14 cellular contexts compared by ENCODE assay signal in genomic region chr2:240868286-240869108, GRCh38. TPM values are rescaled to one million over a fixed set of nuclear protein-coding genes. Genes with fewer than 3 reads are reported as not detected.
A peak's percentile ranks its signal among the peaks of the same experiment; 100 is the strongest.
DNase-seq lines count a peak whose midpoint lies in the region; ATAC-seq, FAIRE-seq and TF ChIP-seq lines count a peak whose summit lies in the region.
"Had no signal": no experiment of that assay in that cellular context is flagged by ENCODE, and none has a peak within 500 bp of the region (broad histone marks: within the 10 kb centered on the region; RNA-seq: fewer than 3 reads in every experiment).

Gene AGXT (plus strand): TSS chr2:240868824. CDS start chr2:240868866, 42 bp downstream.

- H3K14ac ChIP-seq in IMR-90 (replicated peaks; ENCODE audit: low read depth, low read length): no peak within 1 kb of the TSS

- dilution Hi-C loops in IMR-90 (cut with HindIII; ENCODE audit: low sequenced_read_pairs, unreplicated experiment): no loop called here

- H3K56ac ChIP-seq in IMR-90 (ENCODE audit: extremely low read depth, insufficient read depth, low read length): no peak within 1 kb of the TSS

- peak; percentile 10 for DNase-seq in IMR-90
- DNase-seq in NCI-H510A (lab: John Stamatoyannopoulos, UW): peak; percentile 54
- DNase-seq in choroid plexus epithelial cell (ENCODE audit: low read depth): peak; percentile 71
- peak; percentile 80 for DNase-seq in osteoblast (ENCODE audit: insufficient read length, low spot score, missing footprints)
- DNase-seq in H54 (ENCODE audit: insufficient read length, low spot score): no peak
- DNase-seq in activated naive CD4-positive, alpha-beta T cell (lab: John Stamatoyannopoulos, UW): no peak
- DNase-seq in HFFc6: no peak
- DNase-seq: anterior cingulate cortex, MM.1S had no signal

- no peaks in the 10 kb centered on the region for H3K79me2 ChIP-seq in osteoblast (ENCODE audit: insufficient read depth, low read length)

- H3K79me1 ChIP-seq in IMR-90 (ENCODE audit: low read depth in 1 of 2, low read length in 2 of 2): no peaks in the 10 kb centered on the region

- TF ChIP-seq RAD21 in IMR-90 (IDR thresholded peaks at IDR 0.05; ENCODE audit: low read length): no peak

- H3K36me3 Mint-ChIP-seq in HFFc6 (ENCODE audit: low read depth): no peaks in the 10 kb centered on the region
- H3K36me3 Mint-ChIP-seq: mesothelial cell of epicardium had no signal

- peak within 1 kb of the TSS; percentile 42 for H2AK9ac ChIP-seq in IMR-90 (replicated peaks; ENCODE audit: low read depth, low read length, poor library complexity)

- no peak for FAIRE-seq in H54 (lab: Jason Lieb, UNC)

- H3K4me1 ChIP-seq in IMR-90 (ENCODE audit: control insufficient read depth, insufficient read depth, low read length): no peaks in the 10 kb centered on the region; the same call in 1 of the 2 replicates
- H3K4me1 ChIP-seq in osteoblast (ENCODE audit: insufficient read depth, low read length): no peaks in the 10 kb centered on the region

- no peak within 1 kb of the TSS for H3K9ac ChIP-seq in IMR-90 (ENCODE audit: low read depth, low read length)

- POLR2A ChIA-PET in IMR-90 (lab: Charles Lee; ENCODE audit: unreplicated experiment): no interaction called here

- H3K27me3 ChIP-seq in IMR-90 (ENCODE audit: control insufficient read depth, insufficient read depth, low read length) (peaks cover 54% of the 10 kb centered on the region), osteoblast (ENCODE audit: insufficient read depth, low read length) (peaks cover 16% of the 10 kb centered on the region)

- no peaks in the 10 kb centered on the region for H3K9me3 ChIP-seq in IMR-90 (ENCODE audit: control insufficient read depth, insufficient read depth, low read length)
- no peaks in the 10 kb centered on the region for H3K9me3 ChIP-seq in osteoblast (ENCODE audit: low read depth, low read length)

- no peaks in the 10 kb centered on the region for H3K9me1 ChIP-seq in IMR-90 (ENCODE audit: insufficient read depth, low read length)

- no peak for TF ChIP-seq CTCF in IMR-90 (conservative IDR thresholded peaks at IDR 0.05; ENCODE audit: low read depth, low read length)
- no peak for TF ChIP-seq CTCF in choroid plexus epithelial cell (conservative IDR thresholded peaks at IDR 0.05; ENCODE audit: low read depth, low read length)
- TF ChIP-seq CTCF in osteoblast (IDR thresholded peaks at IDR 0.05; ENCODE audit: extremely low read depth, low read depth, low read length): no peak
- TF ChIP-seq CTCF in HFFc6 (IDR thresholded peaks at IDR 0.05): no peak

- no peak within 1 kb of the TSS for H4K5ac ChIP-seq in IMR-90 (ENCODE audit: low read depth, low read length)

- no peak within 1 kb of the TSS for H3K27ac Mint-ChIP-seq in HFFc6
- H3K27ac Mint-ChIP-seq: mesothelial cell of epicardium had no signal

- in situ Hi-C loops in IMR-90 (cut with MboI; ENCODE audit: low sequenced_read_pairs): loop anchor here (25.0 kb wide), 1 partner anchor 794 kb away; no protein-coding TSS in a partner anchor

- H4K20me1 ChIP-seq in IMR-90 (ENCODE audit: insufficient read depth, low read length) (no peaks in the 10 kb centered on the region), osteoblast (ENCODE audit: insufficient read depth, low read length) (no peaks in the 10 kb centered on the region)

- H2AFZ ChIP-seq in IMR-90 (replicated peaks; ENCODE audit: low read length, poor library complexity): no peak within 1 kb of the TSS
- no peak within 1 kb of the TSS for H2AFZ ChIP-seq in osteoblast (ENCODE audit: low read length)

- H3K27ac ChIP-seq in IMR-90 (ENCODE audit: insufficient read depth, low read length): no peak within 1 kb of the TSS
- no peak within 1 kb of the TSS for H3K27ac ChIP-seq in osteoblast (ENCODE audit: low read depth, low read length)

- 29% methylated on average over 6 of the region's 21 CpGs; no CpG with 5 or more reads in 1 of the 2 experiments for WGBS in IMR-90 (ENCODE audit: extremely low coverage in 2 of 2, insufficient read length in 1 of 2), 2 experiments

- TF ChIP-seq POLR2A in IMR-90 (IDR thresholded peaks at IDR 0.05; ENCODE audit: low read depth, low read length) (no peak), H54 (IDR thresholded peaks at IDR 0.05; ENCODE audit: low read depth, low read length) (no peak)

- CTCF ChIA-PET in IMR-90 (lab: Yijun Ruan, JAX): no interaction called here

- no peak within 1 kb of the TSS for H2BK20ac ChIP-seq in IMR-90 (ENCODE audit: low read depth, low read length)

- H3K27me3 Mint-ChIP-seq in HFFc6 (ENCODE audit: insufficient read depth): peaks cover 49% of the 10 kb centered on the region

- H3K4me1 Mint-ChIP-seq in HFFc6 (ENCODE audit: low read depth): no peaks in the 10 kb centered on the region
- H3K4me1 Mint-ChIP-seq: mesothelial cell of epicardium had no signal

- no peak within 1 kb of the TSS for H3K4me3 Mint-ChIP-seq in HFFc6
- H3K4me3 Mint-ChIP-seq: mesothelial cell of epicardium had no signal

- H4K91ac ChIP-seq in IMR-90 (ENCODE audit: insufficient read depth, low read depth, low read length): no peak within 1 kb of the TSS

- H3K9me3 Mint-ChIP-seq in HFFc6: no peaks in the 10 kb centered on the region
- H3K9me3 Mint-ChIP-seq: mesothelial cell of epicardium had no signal

- no peak for ATAC-seq in IMR-90 (ENCODE audit: low read depth)
- ATAC-seq in GM18520 (IDR thresholded peaks at IDR 0.05; ENCODE audit: unreplicated experiment): no peak

- H4K8ac ChIP-seq in IMR-90 (ENCODE audit: low read depth in 2 of 2, low read length in 2 of 2): no peak within 1 kb of the TSS

- H3K36me3 ChIP-seq in IMR-90 (ENCODE audit: control insufficient read depth, insufficient read depth, low read length): no peaks in the 10 kb centered on the region
- H3K36me3 ChIP-seq in osteoblast (ENCODE audit: insufficient read depth, low read length): no peaks in the 10 kb centered on the region

- no peak within 1 kb of the TSS for H3K23ac ChIP-seq in IMR-90 (ENCODE audit: low read depth, low read length)

- intact Hi-C loops in IMR-90 (cut with micrococcal nuclease): no loop called here

- H2BK5ac ChIP-seq in IMR-90 (ENCODE audit: low read depth, low read length, poor library complexity, severe bottlenecking): no peak within 1 kb of the TSS

- H3K4ac ChIP-seq in IMR-90 (ENCODE audit: low read depth, low read length): no peak within 1 kb of the TSS

- H2BK120ac ChIP-seq in IMR-90 (ENCODE audit: low read depth, low read length): no peak within 1 kb of the TSS

- H3K4me2 ChIP-seq in IMR-90 (ENCODE audit: low read depth, low read length): no peak within 1 kb of the TSS
- H3K4me2 ChIP-seq in osteoblast (ENCODE audit: insufficient read depth, low read length): no peak within 1 kb of the TSS

- BruUV-seq in IMR-90 (replicated peaks; lab: Mats Ljungman, UMichigan): no TSS peak

- no peak within 1 kb of the TSS for H2AK5ac ChIP-seq in IMR-90 (ENCODE audit: low read depth, low read length)

- no peak within 1 kb of the TSS for H3K18ac ChIP-seq in IMR-90 (ENCODE audit: low read depth, low read length)

- H2BK15ac ChIP-seq in IMR-90 (ENCODE audit: low read depth, low read length): no peak within 1 kb of the TSS

- H3K4me3 ChIP-seq in IMR-90 (ENCODE audit: insufficient read depth, low read depth, low read length) (no peak within 1 kb of the TSS), choroid plexus epithelial cell (ENCODE audit: low read depth, low read length) (no peak within 1 kb of the TSS), osteoblast (ENCODE audit: insufficient read depth, low read length) (no peak within 1 kb of the TSS)

TF ChIP-seq in IMR-90, 13 proteins besides CTCF, POLR2A, EP300 and RAD21:
- TF ChIP-seq CEBPB (IDR thresholded peaks at IDR 0.05; ENCODE audit: low read depth, low read length) (peak; percentile 58), RCOR1 (IDR thresholded peaks at IDR 0.05; ENCODE audit: insufficient replicate concordance, low read length) (no peak)

RNA-seq across cellular contexts. Expression of gene AGXT, which starts in this region (rescaled TPM):
- total RNA-seq in IMR-90 (2012; rRNA removed) (not detected in 2 replicates), osteoblast (not detected in 2 replicates)
- not detected in 2 replicates for polyA plus RNA-seq in IMR-90 (2012; rRNA removed)
- polyA plus RNA-seq in IMR-90 (2012; cell fraction: cytosol; rRNA removed): not detected in 2 replicates
- not detected in 2 replicates for polyA plus RNA-seq in IMR-90 (2012; cell fraction: nucleus; rRNA removed; ENCODE audit: low replicate concordance)
- total RNA-seq in HFFc6 (2021; fragmentation: NEBNext Ultra II Directional; extraction: Animal tissue kit (Norgen Biotek cat#: 25700)): not detected
- total RNA-seq: mesothelial cell of epicardium, OCI-LY7, renal cortical epithelial cell, temporal lobe had no signal

Comparison
In these comparisons a context has a peak if more than half of its experiments do, and no peak if none do; other contexts are left out.
1. Peak in DNase-seq in IMR-90; RNA of the gene not detected or under 1 TPM.
2. Peak in DNase-seq in osteoblast; RNA of the gene not detected or under 1 TPM.
3. DNase-seq: peak in NCI-H510A (single experiment) and choroid plexus epithelial cell (single experiment); none in H54 (single experiment), activated naive CD4-positive, alpha-beta T cell (0 of 4) and HFFc6 (single experiment).